ENCODE assay signal across 25 cellular contexts in the genomic region with DNA sequence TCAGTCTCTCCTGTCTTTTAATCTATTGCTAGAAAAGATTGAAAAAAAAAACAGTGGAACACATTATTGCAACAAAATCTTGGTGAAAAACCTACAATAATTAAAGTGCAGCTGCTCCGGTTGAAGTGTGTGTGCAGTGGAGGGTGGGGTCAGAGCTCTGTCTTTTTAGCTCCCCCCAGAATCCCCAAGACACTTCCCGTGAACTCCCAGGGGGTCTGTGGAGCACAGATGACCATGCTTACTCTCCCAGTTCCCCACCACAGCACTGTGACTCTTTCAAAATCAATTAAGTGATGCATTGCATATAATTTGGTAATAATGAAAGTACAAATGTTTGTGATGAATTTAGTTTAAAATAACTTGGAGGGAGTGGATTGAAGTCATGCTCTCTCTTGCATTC. TPM values are rescaled to one million over a fixed set of nuclear protein-coding genes. Genes with fewer than 3 reads are reported as not detected.
DNase-seq lines count a peak whose midpoint lies in the region; ATAC-seq and TF ChIP-seq lines count a peak whose summit lies in the region.
"Had no signal": no experiment of that assay in that cellular context is flagged by ENCODE, and none has a peak within 500 bp of the region (broad histone marks: within the 10 kb centered on the region; RNA-seq: fewer than 3 reads in every experiment).

No MANE protein-coding gene starts in this region.

- no peaks in the 10 kb centered on the region for H3K36me3 ChIP-seq in BLaER1 treated with 17β-estradiol and CSF1 and Interleukin-3, amounts not matched to agents 10 nM and 100 nM
- no peaks in the 10 kb centered on the region for H3K36me3 ChIP-seq in SJCRH30
- no peaks in the 10 kb centered on the region for H3K36me3 ChIP-seq in osteoblast (ENCODE audit: insufficient read depth, low read length)

- peak overlapping the region in 5 of 11 experiments; percentile 1 to 42 (median 15); a peak in 3 of 22 replicates for H3K9ac ChIP-seq in BLaER1 treated with 17β-estradiol and CSF1 and Interleukin-3, amounts not matched to agents 10 nM and 100 nM

- H3K27ac ChIP-seq in BLaER1 treated with 17β-estradiol and CSF1 and Interleukin-3, amounts not matched to agents 10 nM and 100 nM, result peak overlapping the region in 8 of 11 experiments; percentile 42 to 67 (median 64); a peak in 15 of 22 replicates
- H3K27ac ChIP-seq in SJCRH30, result no peak overlapping the region
- H3K27ac ChIP-seq in osteoblast (ENCODE audit: low read depth, low read length), result no peak overlapping the region
- H3K27ac ChIP-seq: A549 had no signal

- H3K27me3 ChIP-seq in BLaER1 treated with 17β-estradiol and CSF1 and Interleukin-3, amounts not matched to agents 10 nM and 100 nM, result no peaks in the 10 kb centered on the region
- no peaks in the 10 kb centered on the region for H3K27me3 ChIP-seq in SJCRH30
- peaks cover 2% of the 10 kb centered on the region for H3K27me3 ChIP-seq in osteoblast (ENCODE audit: insufficient read depth, low read length)

- H3K4me3 Mint-ChIP-seq in activated T-cell treated with anti-CD3 and anti-CD28 coated beads, Interleukin-2, amount 50 U/mL, for 4 hours, result no peak overlapping the region
- H3K4me3 Mint-ChIP-seq: CD8-positive, alpha-beta T cell had no signal

- H3K4me1 Mint-ChIP-seq in activated T-cell treated with anti-CD3 and anti-CD28 coated beads, Interleukin-2, amount 50 U/mL, for 4 hours (ENCODE audit: low read depth), result no peaks in the 10 kb centered on the region

- H3K79me2 ChIP-seq in osteoblast (ENCODE audit: insufficient read depth, low read length), result no peaks in the 10 kb centered on the region

- H3K4me2 ChIP-seq in BLaER1 treated with 17β-estradiol and CSF1 and Interleukin-3, amounts not matched to agents 10 nM and 100 nM, result peak overlapping the region; percentile 32 to 82 (median 63)
- H3K4me2 ChIP-seq in osteoblast (ENCODE audit: insufficient read depth, low read length), result peak overlapping the region; percentile 16
- H3K4me2 ChIP-seq: A549 had no signal

- TF ChIP-seq CTCF in osteoblast (IDR thresholded peaks at IDR 0.05; ENCODE audit: extremely low read depth, low read depth, low read length), result no peak

- DNase-seq in SJCRH30 (peak; percentile 17 to 27), osteoblast (ENCODE audit: insufficient read length, low spot score, missing footprints) (no peak), AG08396 (ENCODE audit: low spot score) (no peak)
- DNase-seq in activated CD4-positive, CD25-positive, alpha-beta regulatory T cell treated with anti-CD3 and anti-CD28 coated beads, Interleukin-2, amount 50 U/mL, for 72 hours, result no peak
- no peak for DNase-seq in activated naive CD4-positive, alpha-beta T cell treated with Interleukin-2 at 50 U/mL for 16 hours
- no peak for DNase-seq in activated T-cell treated with anti-CD3 and anti-CD28 coated beads, Interleukin-2, amount 50 U/mL, for 4 hours
- DNase-seq: C1 segment of cervical spinal cord; CD8-positive, alpha-beta T cell; DMS53; EL; GF-D8; GOT3; HCEC 1CT; IMR-90; MV-4-11; NCI-H1417 treated with DMSO at 0.1 percent for 48 hours; NCI-H187 had no signal

- H3K9me3 ChIP-seq in BLaER1 treated with 17β-estradiol and CSF1 and Interleukin-3, amounts not matched to agents 10 nM and 100 nM (replicated peaks in 1 of 11), result 0 out of 22 replicates have a peak, but pooled peaks cover 0 to 4% (median 0%) of the 10 kb centered on the region in 11 experiments
- H3K9me3 ChIP-seq in SJCRH30 (replicated peaks) (no peaks in the 10 kb centered on the region), osteoblast (ENCODE audit: low read depth, low read length) (no peaks in the 10 kb centered on the region)
- H3K9me3 ChIP-seq: A549 had no signal

- H3K27me3 Mint-ChIP-seq in activated T-cell treated with anti-CD3 and anti-CD28 coated beads, Interleukin-2, amount 50 U/mL, for 4 hours (ENCODE audit: low read depth), result peaks cover 10% of the 10 kb centered on the region

- peak overlapping the region; percentile 54 for H2AFZ ChIP-seq in osteoblast (ENCODE audit: low read length)

- no peaks in the 10 kb centered on the region for H4K20me1 ChIP-seq in BLaER1 treated with 17β-estradiol and CSF1 and Interleukin-3, amounts not matched to agents 10 nM and 100 nM
- no peaks in the 10 kb centered on the region for H4K20me1 ChIP-seq in osteoblast (ENCODE audit: insufficient read depth, low read length)

- ATAC-seq in HG03354 (IDR thresholded peaks at IDR 0.05; ENCODE audit: poor library complexity, severe bottlenecking, unreplicated experiment), result peak; percentile 63
- no peak for ATAC-seq in activated T-cell treated with anti-CD3 and anti-CD28 coated beads, Interleukin-2, amount 50 U/mL, for 4 hours
- ATAC-seq: A549; CD8-positive, alpha-beta T cell; Right ventricle myocardium inferior had no signal

- no peak overlapping the region for H3K4me3 ChIP-seq in BLaER1 treated with 17β-estradiol and CSF1 and Interleukin-3, amounts not matched to agents 10 nM and 100 nM
- no peak overlapping the region for H3K4me3 ChIP-seq in SJCRH30
- peak overlapping the region; percentile 0 for H3K4me3 ChIP-seq in osteoblast (ENCODE audit: insufficient read depth, low read length)
- H3K4me3 ChIP-seq: A549 had no signal

- no peaks in the 10 kb centered on the region for H3K9me3 Mint-ChIP-seq in activated T-cell treated with anti-CD3 and anti-CD28 coated beads, Interleukin-2, amount 50 U/mL, for 4 hours

- peaks cover 8 to 26% (median 21%) of the 10 kb centered on the region in 10 experiments; a peak in 18 of 20 replicates for H3K4me1 ChIP-seq in BLaER1 treated with 17β-estradiol and CSF1 and Interleukin-3, amounts not matched to agents 10 nM and 100 nM
- no peaks in the 10 kb centered on the region; the same call in 1 of the 2 replicates for H3K4me1 ChIP-seq in SJCRH30
- H3K4me1 ChIP-seq in osteoblast (ENCODE audit: insufficient read depth, low read length), result peaks cover 11% of the 10 kb centered on the region
- H3K4me1 ChIP-seq: A549 had no signal

- no peaks in the 10 kb centered on the region for H3K36me3 Mint-ChIP-seq in activated T-cell treated with anti-CD3 and anti-CD28 coated beads, Interleukin-2, amount 50 U/mL, for 4 hours (ENCODE audit: insufficient read depth)
- H3K36me3 Mint-ChIP-seq: CD8-positive, alpha-beta T cell had no signal

RNA-seq across cellular contexts. Expression of gene SLC10A4, which starts 15.7 kb away (rescaled TPM):
- total RNA-seq in SJCRH30 (2014; rRNA removed; shearing (Covaris generic)), result not detected in 2 replicates
- total RNA-seq in osteoblast, result not detected in 2 replicates
- total RNA-seq in activated T-cell treated with anti-CD3 and anti-CD28 coated beads, Interleukin-2, amount 50 U/mL, for 4 hours, result not detected
- total RNA-seq: CD8-positive, alpha-beta T cell; IMR-90; Right ventricle myocardium inferior; SK-MEL-5 had no signal

RNA-seq across cellular contexts. Expression of gene ZAR1, which starts 22.6 kb away (rescaled TPM):
- 0.10 TPM in 1 of 2 replicates, not detected in the other for total RNA-seq in SJCRH30 (2014; rRNA removed; shearing (Covaris generic))
- not detected in 2 replicates for total RNA-seq in osteoblast
- not detected for total RNA-seq in activated T-cell treated with anti-CD3 and anti-CD28 coated beads, Interleukin-2, amount 50 U/mL, for 4 hours
- total RNA-seq: CD8-positive, alpha-beta T cell; IMR-90; M059J; NCI-H460; Right ventricle myocardium inferior; SK-MEL-5; T-helper 1 cell treated with Interleukin-12 subunit alpha and Interleukin-12 subunit beta and Interleukin-4 antibody, amounts not matched to agents 30 ng/mL and 1 ng/mL, for 36 hours had no signal

Comparison
In these comparisons a context has a peak if more than half of its experiments do, and no peak if none do; other contexts are left out.
1. H3K27ac ChIP-seq: peak in BLaER1 treated with 17β-estradiol and CSF1 and Interleukin-3, amounts not matched to agents 10 nM and 100 nM (8 of 11); none in SJCRH30 (single experiment) and osteoblast (single experiment).
2. DNase-seq: peak in SJCRH30 (2 of 2); none in osteoblast (single experiment), activated CD4-positive, CD25-positive, alpha-beta regulatory T cell treated with anti-CD3 and anti-CD28 coated beads, Interleukin-2, amount 50 U/mL, for 72 hours (single experiment), activated naive CD4-positive, alpha-beta T cell treated with Interleukin-2 at 50 U/mL for 16 hours (single experiment), AG08396 (single experiment) and activated T-cell treated with anti-CD3 and anti-CD28 coated beads, Interleukin-2, amount 50 U/mL, for 4 hours (single experiment).